In genomic region chr3:42810706-42811105, GRCh38 we compare ENCODE assay signal across 1 cellular context. TPM values are rescaled to one million over a fixed set of nuclear protein-coding genes. Genes with fewer than 3 reads are reported as not detected.
"Had no signal": no experiment of that assay in that cellular context is flagged by ENCODE, and none has a peak within 500 bp of the region (broad histone marks: within the 10 kb centered on the region; RNA-seq: fewer than 3 reads in every experiment).

No MANE protein-coding gene starts in this region.

RNA-seq across cellular contexts. Expression of gene ACKR2, which starts 1.5 kb away (rescaled TPM):
- total RNA-seq: SJCRH30 had no signal
